In genomic region chr16:84169765-84170310, GRCh38 we compare ENCODE assay signal across 28 cellular contexts. TPM values are rescaled to one million over a fixed set of nuclear protein-coding genes. Genes with fewer than 3 reads are reported as not detected.
"Had no signal": no experiment of that assay in that cellular context is flagged by ENCODE, and none has a peak within 500 bp of the region (broad histone marks: within the 10 kb centered on the region; RNA-seq: fewer than 3 reads in every experiment).

No MANE protein-coding gene starts in this region.

- H3K4me1 Mint-ChIP-seq: natural killer cell, neural crest cell had no signal

- FAIRE-seq: keratinocyte had no signal

- H2AFZ ChIP-seq: parathyroid adenoma had no signal

- H3K9me3 ChIP-seq: gastrocnemius medialis, heart right ventricle, lower lobe of right lung, suprapubic skin, transverse colon, vagina had no signal

- H3K4me3 ChIP-seq: coronary artery, gastrocnemius medialis, heart right ventricle, lower lobe of right lung, smooth muscle cell, suprapubic skin, transverse colon, vagina had no signal

- H3K4me2 ChIP-seq: smooth muscle cell had no signal

- H3K9me3 Mint-ChIP-seq: natural killer cell; neural crest cell; stimulated activated effector memory CD8-positive, alpha-beta T cell treated with anti-CD3 and anti-CD28 coated beads, Interleukin-12 subunit alpha, Interleukin-12 subunit beta, amount 100 ng/mL, for 72 hours; stimulated activated naive CD8-positive, alpha-beta T cell treated with anti-CD3 and anti-CD28 coated beads, Interleukin-15, Interleukin-2, amounts not matched to agents 100 ng/mL and 50 ng/mL, for 24 hours had no signal

- H3K79me2 ChIP-seq: parathyroid adenoma had no signal

- H3K27ac ChIP-seq: coronary artery, epithelial cell of prostate, gastrocnemius medialis, heart right ventricle, lower lobe of right lung, parathyroid adenoma, suprapubic skin, transverse colon, vagina had no signal

- H3K36me3 ChIP-seq: gastrocnemius medialis, heart right ventricle, lower lobe of right lung, suprapubic skin, transverse colon, vagina had no signal

- H3K4me3 Mint-ChIP-seq: natural killer cell; neural crest cell; stimulated activated effector memory CD8-positive, alpha-beta T cell treated with anti-CD3 and anti-CD28 coated beads, Interleukin-12 subunit alpha, Interleukin-12 subunit beta, amount 100 ng/mL, for 72 hours; stimulated activated naive CD8-positive, alpha-beta T cell treated with anti-CD3 and anti-CD28 coated beads, Interleukin-15, Interleukin-2, amounts not matched to agents 100 ng/mL and 50 ng/mL, for 24 hours had no signal

- ATAC-seq: esophagus mucosa; gastrocnemius medialis; left ventricle myocardium superior; lower lobe of right lung; natural killer cell; sciatic nerve; stimulated activated effector memory CD8-positive, alpha-beta T cell treated with anti-CD3 and anti-CD28 coated beads, Interleukin-12 subunit alpha, Interleukin-12 subunit beta, amount 100 ng/mL, for 72 hours had no signal

- H3K27me3 ChIP-seq: vagina had no signal

- H3K4me1 ChIP-seq: gastrocnemius medialis, lower lobe of right lung, parathyroid adenoma, suprapubic skin, transverse colon had no signal

- H3K36me3 Mint-ChIP-seq: natural killer cell had no signal

- H3K27ac Mint-ChIP-seq: natural killer cell; progenitor cell of endocrine pancreas; stimulated activated effector memory CD8-positive, alpha-beta T cell treated with anti-CD3 and anti-CD28 coated beads, Interleukin-12 subunit alpha, Interleukin-12 subunit beta, amount 100 ng/mL, for 72 hours; stimulated activated naive CD8-positive, alpha-beta T cell treated with anti-CD3 and anti-CD28 coated beads, Interleukin-15, Interleukin-2, amounts not matched to agents 100 ng/mL and 50 ng/mL, for 24 hours had no signal

- DNase-seq: dermis blood vessel endothelial cell; effector CD4-positive, alpha-beta T cell; foreskin fibroblast; gastrocnemius medialis; heart right ventricle; hippocampal formation; left ventricle myocardium superior; lower lobe of right lung; natural killer cell; stimulated activated CD4-positive, alpha-beta T cell treated with anti-CD3 and anti-CD28 coated beads, Interleukin-2, amount 100 ng/mL, for 24 hours; stimulated activated CD4-positive, alpha-beta T cell treated with anti-CD3 and anti-CD28 coated beads, Interleukin-4, amount 100 ng/mL, for 24 hours; transverse colon had no signal

- H3K9ac ChIP-seq: parathyroid adenoma had no signal

RNA-seq across cellular contexts. Expression of gene ADAD2, which starts 21.1 kb away (rescaled TPM):
- total RNA-seq: dermis blood vessel endothelial cell, gastrocnemius medialis, left ventricle myocardium superior, lower lobe of right lung, mesenteric fat pad, myocyte, natural killer cell, neural crest cell, progenitor cell of endocrine pancreas, sciatic nerve, smooth muscle cell, vagina had no signal
- polyA plus RNA-seq: keratinocyte, smooth muscle cell had no signal

RNA-seq across cellular contexts. Expression of gene DNAAF1, which starts 24.7 kb away (rescaled TPM):
- total RNA-seq: gastrocnemius medialis, glomerular endothelial cell, left ventricle myocardium superior, mesenteric fat pad, myocyte, transverse colon, vagina had no signal
- polyA plus RNA-seq: smooth muscle cell had no signal
